Comparison of ENCODE assay signal across 24 cellular contexts in genomic region chr2:56455642-56456041, GRCh38.
A peak's percentile ranks its signal among the peaks of the same experiment; 100 is the strongest.
DNase-seq lines count a peak whose midpoint lies in the region; ATAC-seq and TF ChIP-seq lines count a peak whose summit lies in the region.
"Had no signal": no experiment of that assay in that cellular context is flagged by ENCODE, and none has a peak within 500 bp of the region (broad histone marks: within the 10 kb centered on the region; RNA-seq: fewer than 3 reads in every experiment).

No MANE protein-coding gene starts in this region.

- no peaks in the 10 kb centered on the region for H3K4me1 Mint-ChIP-seq in type B pancreatic cell (ENCODE audit: unreplicated experiment)
- H3K4me1 Mint-ChIP-seq: CD14-positive monocyte; CD4-positive, alpha-beta memory T cell; CD4-positive, CD25-positive, alpha-beta regulatory T cell; CD8-positive, alpha-beta memory T cell had no signal

- no peaks in the 10 kb centered on the region for H3K36me3 ChIP-seq in heart right ventricle
- H3K36me3 ChIP-seq: BE2C, BLaER1 had no signal

- 93 to 95% methylated on average over 2 of the region's 2 CpGs for WGBS in heart right ventricle, 2 donors

- intact Hi-C loops in heart right ventricle (cut with DNase I): no loop called here

- H3K4me3 Mint-ChIP-seq in type B pancreatic cell: no peak overlapping the region
- H3K4me3 Mint-ChIP-seq: CD14-positive monocyte; CD4-positive, alpha-beta memory T cell; CD4-positive, CD25-positive, alpha-beta regulatory T cell; CD8-positive, alpha-beta memory T cell had no signal

- H3K4me1 ChIP-seq in foreskin keratinocyte: no peaks in the 10 kb centered on the region
- H3K4me1 ChIP-seq in heart right ventricle: no peaks in the 10 kb centered on the region
- H3K4me1 ChIP-seq: BE2C, BLaER1 had no signal

- no peak overlapping the region for H3K27ac Mint-ChIP-seq in type B pancreatic cell
- H3K27ac Mint-ChIP-seq: CD14-positive monocyte; CD4-positive, alpha-beta memory T cell; CD4-positive, CD25-positive, alpha-beta regulatory T cell; CD8-positive, alpha-beta memory T cell had no signal

- no peaks in the 10 kb centered on the region for H3K9me3 Mint-ChIP-seq in type B pancreatic cell

- DNase-seq in NK-92 (lab: John Stamatoyannopoulos, UW; ENCODE audit: unreplicated experiment) (peak; percentile 1), NCI-H2171 (lab: John Stamatoyannopoulos, UW) (peak; percentile 61), foreskin keratinocyte (peak in 1 of 2 donors; percentile 52), heart right ventricle (no peak), type B pancreatic cell (ENCODE audit: extremely low spot score, unreplicated experiment) (no peak)
- no peak for DNase-seq in NK-92 treated with Interleukin-12 subunit alpha and Interleukin-12 subunit beta, amount 100 ng/mL, for 24 hours (lab: John Stamatoyannopoulos, UW)
- DNase-seq: 8988T; ACHN; BE2C; C1 segment of cervical spinal cord; CD4-positive, alpha-beta memory T cell; CD4-positive, CD25-positive, alpha-beta regulatory T cell; CD8-positive, alpha-beta memory T cell; COR-L47; DMS 273 treated with DMSO at 0.1 percent for 48 hours; DMS153; DMS53; DMS79; DND-41; EL; GDM1 had no signal

- peak; percentile 64 for ATAC-seq in foreskin keratinocyte
- ATAC-seq in heart right ventricle: no peak
- ATAC-seq: GM12878 had no signal

- peaks cover 0 to 16% (median 5%) of the 10 kb centered on the region in 11 donors for H3K9me3 ChIP-seq in heart right ventricle
- H3K9me3 ChIP-seq: BE2C, BLaER1 had no signal

- TF ChIP-seq CTCF in foreskin keratinocyte (conservative IDR thresholded peaks at IDR 0.05) (no peak), heart right ventricle (IDR thresholded peaks at IDR 0.05) (no peak), type B pancreatic cell (conservative IDR thresholded peaks at IDR 0.05) (no peak)

- H3K27me3 ChIP-seq in foreskin keratinocyte (no peaks in the 10 kb centered on the region), heart right ventricle (no peaks in the 10 kb centered on the region)
- H3K27me3 ChIP-seq: BE2C, BLaER1 had no signal

- H3K4me3 ChIP-seq in heart right ventricle: no peak overlapping the region
- H3K4me3 ChIP-seq: BLaER1, GM12878 had no signal

- no peaks in the 10 kb centered on the region for H3K36me3 Mint-ChIP-seq in type B pancreatic cell
- H3K36me3 Mint-ChIP-seq: CD14-positive monocyte; CD4-positive, alpha-beta memory T cell; CD4-positive, CD25-positive, alpha-beta regulatory T cell; CD8-positive, alpha-beta memory T cell had no signal

- peaks cover 3% of the 10 kb centered on the region for H3K27me3 Mint-ChIP-seq in type B pancreatic cell
- H3K27me3 Mint-ChIP-seq: CD4-positive, alpha-beta memory T cell; CD4-positive, CD25-positive, alpha-beta regulatory T cell; CD8-positive, alpha-beta memory T cell had no signal

- H3K27ac ChIP-seq in foreskin keratinocyte (no peak overlapping the region), heart right ventricle (no peak overlapping the region)
- H3K27ac ChIP-seq: BLaER1 had no signal

Comparison
In these comparisons a context has a peak if more than half of its experiments do, and no peak if none do; other contexts are left out.
1. DNase-seq: peak in NK-92 (single experiment) and NCI-H2171 (single experiment); none in NK-92 treated with Interleukin-12 subunit alpha and Interleukin-12 subunit beta, amount 100 ng/mL, for 24 hours (single experiment), heart right ventricle (0 of 2) and type B pancreatic cell (single experiment).